23 cellular contexts compared by ENCODE assay signal in genomic region chr16:86219655-86220445, GRCh38.
A peak's percentile ranks its signal among the peaks of the same experiment; 100 is the strongest.
DNase-seq lines count a peak whose midpoint lies in the region; ATAC-seq and TF ChIP-seq lines count a peak whose summit lies in the region.
"Had no signal": no experiment of that assay in that cellular context is flagged by ENCODE, and none has a peak within 500 bp of the region (broad histone marks: within the 10 kb centered on the region; RNA-seq: fewer than 3 reads in every experiment).

No MANE protein-coding gene starts in this region.

- H3K27me3 Mint-ChIP-seq in chondrocyte (ENCODE audit: low read depth), result peaks cover 23% of the 10 kb centered on the region

- no peak for TF ChIP-seq CTCF in chondrocyte (IDR thresholded peaks at IDR 0.05)
- TF ChIP-seq CTCF in hepatocyte (IDR thresholded peaks at IDR 0.05; ENCODE audit: poor library complexity), result no peak

- no peaks in the 10 kb centered on the region for H3K9me3 ChIP-seq in hepatocyte (ENCODE audit: low read depth)
- H3K9me3 ChIP-seq: psoas muscle, testis had no signal

- H3K4me1 ChIP-seq in hepatocyte (ENCODE audit: insufficient read depth), result peaks cover 44% of the 10 kb centered on the region
- H3K4me1 ChIP-seq: psoas muscle, testis had no signal

- peak overlapping the region; percentile 34 for H3K4me2 ChIP-seq in hepatocyte

- 42% methylated on average over 22 of the region's 22 CpGs for WGBS in hepatocyte (ENCODE audit: low lambda C conversion rate, missing lambda C conversion rate)

- H3K27me3 ChIP-seq in hepatocyte, result no peaks in the 10 kb centered on the region
- H3K27me3 ChIP-seq: testis had no signal

- H3K9me3 Mint-ChIP-seq in chondrocyte (ENCODE audit: low read depth), result no peaks in the 10 kb centered on the region
- H3K9me3 Mint-ChIP-seq: activated CD8-positive, alpha-beta T cell treated with anti-CD3 and anti-CD28 coated beads for 36 hours; central memory CD8-positive, alpha-beta T cell; stimulated activated memory B cell treated with anti-CD40 and anti-IgM and Interleukin-4, amounts not matched to agents 10 μg/mL and 1 μg/mL and 100 μg/mL, for 72 hours had no signal

- H2AFZ ChIP-seq in hepatocyte, result no peak overlapping the region

- H3K4me1 Mint-ChIP-seq in chondrocyte (ENCODE audit: low read depth), result peaks cover 20% of the 10 kb centered on the region
- H3K4me1 Mint-ChIP-seq: central memory CD8-positive, alpha-beta T cell; stimulated activated memory B cell treated with anti-CD40 and anti-IgM and Interleukin-4, amounts not matched to agents 10 μg/mL and 1 μg/mL and 100 μg/mL, for 72 hours had no signal

- H3K9me2 ChIP-seq in hepatocyte (replicated peaks; ENCODE audit: insufficient read depth), result no peaks in the 10 kb centered on the region

- H4K20me1 ChIP-seq in hepatocyte (ENCODE audit: insufficient read depth, poor library complexity, severe bottlenecking), result no peaks in the 10 kb centered on the region

- DNase-seq in HCEC 1CT (peak; percentile 61), chondrocyte (ENCODE audit: low spot score) (peak; percentile 51), hepatocyte (ENCODE audit: low spot score) (peak; percentile 50), skeletal muscle cell (ENCODE audit: low read depth) (peak; percentile 41), NCI-H1092 treated with DMSO at 0.1 percent for 48 hours (lab: John Stamatoyannopoulos, UW) (no peak), DMS 273 (lab: John Stamatoyannopoulos, UW; ENCODE audit: unreplicated experiment) (no peak), pons (ENCODE audit: low spot score) (no peak)
- DNase-seq: activated CD8-positive, alpha-beta T cell treated with anti-CD3 and anti-CD28 coated beads for 36 hours; activated naive CD4-positive, alpha-beta T cell; activated T-cell treated with anti-CD3 and anti-CD28 coated beads for 4 hours; AML-193; amygdala; DMS79; NCI-H1694; psoas muscle; Right ventricle myocardium superior; stimulated activated CD4-positive, alpha-beta T cell treated with anti-CD3 and anti-CD28 coated beads, Interleukin-2, amount 100 ng/mL, for 24 hours; testis had no signal

- ATAC-seq in HG03108 (IDR thresholded peaks at IDR 0.05; ENCODE audit: unreplicated experiment), result no peak
- ATAC-seq: activated CD8-positive, alpha-beta T cell treated with anti-CD3 and anti-CD28 coated beads for 36 hours; HCT116; psoas muscle; stimulated activated memory B cell treated with anti-CD40 and anti-IgM and Interleukin-4, amounts not matched to agents 10 μg/mL and 1 μg/mL and 100 μg/mL, for 72 hours had no signal

- H3K36me3 ChIP-seq in hepatocyte (replicated peaks; ENCODE audit: insufficient read depth, low read depth), result no peaks in the 10 kb centered on the region

- H3K27ac ChIP-seq in hepatocyte, result peak overlapping the region; percentile 89
- H3K27ac ChIP-seq: psoas muscle, testis had no signal

- no peak overlapping the region for H3K27ac Mint-ChIP-seq in chondrocyte (ENCODE audit: unreplicated experiment)
- H3K27ac Mint-ChIP-seq: activated CD8-positive, alpha-beta T cell treated with anti-CD3 and anti-CD28 coated beads for 36 hours; stimulated activated memory B cell treated with anti-CD40 and anti-IgM and Interleukin-4, amounts not matched to agents 10 μg/mL and 1 μg/mL and 100 μg/mL, for 72 hours had no signal

- H3K79me2 ChIP-seq in hepatocyte, result no peaks in the 10 kb centered on the region

- no peak overlapping the region for H3K4me3 Mint-ChIP-seq in chondrocyte (ENCODE audit: unreplicated experiment)
- H3K4me3 Mint-ChIP-seq: activated CD8-positive, alpha-beta T cell treated with anti-CD3 and anti-CD28 coated beads for 36 hours; central memory CD8-positive, alpha-beta T cell; stimulated activated memory B cell treated with anti-CD40 and anti-IgM and Interleukin-4, amounts not matched to agents 10 μg/mL and 1 μg/mL and 100 μg/mL, for 72 hours had no signal

- no peak overlapping the region for H3K4me3 ChIP-seq in hepatocyte
- H3K4me3 ChIP-seq in skeletal muscle cell (ENCODE audit: low read depth, low read length), result no peak overlapping the region
- H3K4me3 ChIP-seq: psoas muscle, skin epidermis, testis had no signal

- no peaks in the 10 kb centered on the region for H3K36me3 Mint-ChIP-seq in chondrocyte (ENCODE audit: low read depth)
- H3K36me3 Mint-ChIP-seq: stimulated activated memory B cell treated with anti-CD40 and anti-IgM and Interleukin-4, amounts not matched to agents 10 μg/mL and 1 μg/mL and 100 μg/mL, for 72 hours had no signal

Comparison
In these comparisons a context has a peak if more than half of its experiments do, and no peak if none do; other contexts are left out.
1. DNase-seq: peak in HCEC 1CT (single experiment), chondrocyte (single experiment), hepatocyte (single experiment) and skeletal muscle cell (single experiment); none in NCI-H1092 treated with DMSO at 0.1 percent for 48 hours (single experiment), DMS 273 (single experiment) and pons (single experiment).